8 cellular contexts compared by ENCODE assay signal in genomic region chr11:35082322-35083180, GRCh38. TPM values are rescaled to one million over a fixed set of nuclear protein-coding genes. Genes with fewer than 3 reads are reported as not detected.
DNase-seq lines count a peak whose midpoint lies in the region; ATAC-seq and TF ChIP-seq lines count a peak whose summit lies in the region.

No MANE protein-coding gene starts in this region.

- ATAC-seq in natural killer cell = peak; percentile 62 to 88 (median 78)

- peaks cover 0 to 6% of the 10 kb centered on the region in 2 donors for H3K27me3 Mint-ChIP-seq in natural killer cell (ENCODE audit: low read depth in 2 of 2)

- POLR2A ChIA-PET in HEK293 (lab: Yijun Ruan, JAX) = interaction anchor here (0.6 kb wide), 1 partner anchor 167 kb away, joined by 3 read pairs; no protein-coding TSS in a partner anchor

- 17% methylated on average over 15 of the region's 15 CpGs for WGBS in suprapubic skin

- H3K4me3 Mint-ChIP-seq in natural killer cell = peak overlapping the region; percentile 76

- DNase-seq in MG63 (peak; percentile 98), epithelial cell of esophagus (ENCODE audit: low read depth) (peak; percentile 74), natural killer cell (peak; percentile 69), suprapubic skin (ENCODE audit: low spot score in 2 of 2) (peak; percentile 91), cerebellar cortex (ENCODE audit: low spot score) (no peak)
- DNase-seq in activated CD8-positive, alpha-beta memory T cell treated with anti-CD3 and anti-CD28 coated beads for 24 hours = peak; percentile 89

- H3K27me3 ChIP-seq in MG63 = no peaks in the 10 kb centered on the region
- no peaks in the 10 kb centered on the region for H3K27me3 ChIP-seq in suprapubic skin

- H3K4me1 Mint-ChIP-seq in natural killer cell = peaks cover 66 to 75% of the 10 kb centered on the region in 2 donors

- H3K9me3 Mint-ChIP-seq in natural killer cell = no peaks in the 10 kb centered on the region

- intact Hi-C loops in natural killer cell (cut with micrococcal nuclease) = loop anchor here (1.0 to 10.0 kb wide), 3 partner anchors 62 to 428 kb away; no protein-coding TSS in a partner anchor

- H3K4me3 ChIP-seq in HEK293 (ENCODE audit: low read depth, low read length) = no peak overlapping the region; the same call in 1 of the 2 replicates
- H3K4me3 ChIP-seq in MG63 = peak overlapping the region; percentile 5; the same call in 1 of the 2 replicates
- H3K4me3 ChIP-seq in epithelial cell of esophagus (ENCODE audit: low read length) = no peak overlapping the region
- peak overlapping the region; percentile 17 for H3K4me3 ChIP-seq in suprapubic skin

- H3K4me1 ChIP-seq in HEK293 (ENCODE audit: control insufficient read depth, insufficient read depth, low read length) (no peaks in the 10 kb centered on the region), suprapubic skin (peaks cover 67% of the 10 kb centered on the region)

- no peak for TF ChIP-seq POLR2A in suprapubic skin (IDR thresholded peaks at IDR 0.05)

- H3K9me3 ChIP-seq in HEK293 (ENCODE audit: control insufficient read depth, insufficient read depth, low read depth, low read length) (no peaks in the 10 kb centered on the region), MG63 (no peaks in the 10 kb centered on the region), suprapubic skin (no peaks in the 10 kb centered on the region)

- CTCF ChIA-PET in HEK293 (lab: Yijun Ruan, JAX) = interaction anchor here (0.7 kb wide), 1 partner anchor 1552 kb away, joined by 3 read pairs; no protein-coding TSS in a partner anchor

- TF ChIP-seq CTCF in GM12873 (IDR thresholded peaks at IDR 0.05; ENCODE audit: insufficient read depth, low read depth, low read length, missing control alignments) (peak; percentile 34), HEK293 (tag by site-specific recombination; IDR thresholded peaks at IDR 0.05) (no peak), epithelial cell of esophagus (IDR thresholded peaks at IDR 0.05; ENCODE audit: insufficient read depth, low read depth, low read length, missing control alignments) (peak; percentile 17), natural killer cell (IDR thresholded peaks at IDR 0.05) (no peak), suprapubic skin (IDR thresholded peaks at IDR 0.05) (no peak)

- no peak for TF ChIP-seq EP300 in suprapubic skin (IDR thresholded peaks at IDR 0.05)

- H3K36me3 Mint-ChIP-seq in natural killer cell = no peaks in the 10 kb centered on the region

- H3K27ac ChIP-seq in HEK293 (ENCODE audit: extremely low read depth, low read depth, low read length) (no peak overlapping the region), suprapubic skin (peak overlapping the region; percentile 96)

- H3K27ac Mint-ChIP-seq in natural killer cell = peak overlapping the region; percentile 87 to 94

- H3K36me3 ChIP-seq in HEK293 (ENCODE audit: control insufficient read depth in 2 of 2, insufficient read depth in 1 of 2, low read length in 2 of 2) (no peaks in the 10 kb centered on the region), MG63 (no peaks in the 10 kb centered on the region; the same call in 1 of the 2 replicates), suprapubic skin (no peaks in the 10 kb centered on the region)

TF ChIP-seq in HEK293, 187 proteins besides CTCF, POLR2A, EP300 and RAD21:
- TF ChIP-seq KLF17 (tag by site-specific recombination; IDR thresholded peaks at IDR 0.05) (0 out of 2 replicates have a peak, but pooled peaks have one; percentile 20), ZNF600 (tag by site-specific recombination; IDR thresholded peaks at IDR 0.05) (peak; percentile 90), KLF1 (tag by site-specific recombination; IDR thresholded peaks at IDR 0.05) (peak; percentile 20; the same call in 1 of the 2 replicates), ZNF10 (tag by site-specific recombination; IDR thresholded peaks at IDR 0.05) (0 out of 2 replicates have a peak, but pooled peaks have one; percentile 48), ZFHX2 (tag by site-specific recombination; conservative IDR thresholded peaks at IDR 0.05) (peak; percentile 53), ZNF202 (tag by site-specific recombination; IDR thresholded peaks at IDR 0.05; ENCODE audit: borderline replicate concordance) (no peak), EGR2 (tag by site-specific recombination; IDR thresholded peaks at IDR 0.05; ENCODE audit: low read depth) (peak; percentile 37; the same call in 1 of the 2 replicates), ZNF221 (tag by site-specific recombination; IDR thresholded peaks at IDR 0.05; ENCODE audit: borderline replicate concordance) (no peak), ZNF777 (tag by site-specific recombination; IDR thresholded peaks at IDR 0.05; ENCODE audit: borderline replicate concordance) (no peak)

RNA-seq across cellular contexts. Expression of gene CD44, which starts 56.4 kb away (rescaled TPM):
- 1,423 and 1,833 TPM in 2 replicates for total RNA-seq in MG63 (2014; rRNA removed; shearing (Covaris generic); ENCODE audit: low replicate concordance)
- 100 to 1,000 TPM; 354 to 638 (median 490) TPM for total RNA-seq in natural killer cell
- 1,000 to 10,000 TPM; 1,361 to 2,207 (median 1,502) TPM for total RNA-seq in suprapubic skin

Comparison
In these comparisons a context has a peak if more than half of its experiments do, and no peak if none do; other contexts are left out.
1. CTCF ChIP-seq: peak in GM12873 (single experiment) and epithelial cell of esophagus (single experiment); none in HEK293 (single experiment), natural killer cell (single experiment) and suprapubic skin (0 of 2).
2. H3K4me3 ChIP-seq: peak in MG63 (single experiment) and suprapubic skin (single experiment); none in HEK293 (single experiment) and epithelial cell of esophagus (single experiment).